19 cellular contexts compared by ENCODE assay signal in the genomic region with DNA sequence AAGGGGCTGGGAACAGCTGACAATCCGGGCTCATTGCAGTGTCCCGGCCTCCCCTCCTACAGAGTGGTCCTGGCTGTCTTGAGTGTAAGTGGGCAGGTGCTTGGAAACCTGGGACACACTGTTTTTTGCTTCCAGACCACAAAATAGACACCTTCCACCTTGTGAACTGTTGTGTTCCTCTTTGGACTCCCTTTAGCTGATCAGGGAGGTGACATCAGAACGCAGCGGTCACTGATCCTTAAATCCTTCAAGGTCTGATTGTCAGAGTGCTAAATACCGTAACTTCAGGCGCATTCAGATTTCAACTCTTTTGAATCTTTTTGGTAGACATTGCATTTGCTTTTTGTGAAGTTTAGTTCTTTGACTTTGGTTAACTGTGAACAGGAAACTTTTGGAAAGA. TPM values are rescaled to one million over a fixed set of nuclear protein-coding genes. Genes with fewer than 3 reads are reported as not detected.
DNase-seq lines count a peak whose midpoint lies in the region; ATAC-seq and TF ChIP-seq lines count a peak whose summit lies in the region.
"Had no signal": no experiment of that assay in that cellular context is flagged by ENCODE, and none has a peak within 500 bp of the region (broad histone marks: within the 10 kb centered on the region; RNA-seq: fewer than 3 reads in every experiment).

No MANE protein-coding gene starts in this region.

- H3K4me1 Mint-ChIP-seq in T-helper 17 cell, result peaks cover 8% of the 10 kb centered on the region

- TF ChIP-seq CTCF in right atrium auricular region (IDR thresholded peaks at IDR 0.05) (no peak), GM13977 (IDR thresholded peaks at IDR 0.05; ENCODE audit: extremely low read depth, insufficient read depth, missing control alignments) (no peak), esophagus muscularis mucosa (IDR thresholded peaks at IDR 0.05) (no peak)

- TF ChIP-seq EP300 in esophagus muscularis mucosa (IDR thresholded peaks at IDR 0.05), result no peak

- peaks cover 6% of the 10 kb centered on the region for H3K36me3 Mint-ChIP-seq in T-helper 17 cell (ENCODE audit: low read depth)

- H3K36me3 ChIP-seq in right atrium auricular region, result no peaks in the 10 kb centered on the region
- H3K36me3 ChIP-seq in esophagus muscularis mucosa, result no peaks in the 10 kb centered on the region

- in situ Hi-C loops in GM13977 (cut with MboI; ENCODE audit: low pct_unique_long_range_greater_than_20kb, low sequenced_read_pairs, unreplicated experiment), result no loop called here

- TF ChIP-seq POLR2A in esophagus muscularis mucosa (IDR thresholded peaks at IDR 0.05; ENCODE audit: low read depth), result no peak

- H3K4me1 ChIP-seq in right atrium auricular region (peaks cover 0 to 44% of the 10 kb centered on the region in 2 donors), esophagus muscularis mucosa (peaks cover 7 to 17% (median 15%) of the 10 kb centered on the region in 4 donors)

- H3K27me3 ChIP-seq in right atrium auricular region, result no peaks in the 10 kb centered on the region
- H3K27me3 ChIP-seq in esophagus muscularis mucosa, result no peaks in the 10 kb centered on the region

- no peak overlapping the region for H3K4me3 Mint-ChIP-seq in T-helper 17 cell
- H3K4me3 Mint-ChIP-seq: CD4-positive, alpha-beta T cell; HFFc6 had no signal

- peaks cover 58% of the 10 kb centered on the region for H3K27me3 Mint-ChIP-seq in T-helper 17 cell

- H3K9me3 ChIP-seq in right atrium auricular region (no peaks in the 10 kb centered on the region), esophagus muscularis mucosa (no peaks in the 10 kb centered on the region), T-helper 17 cell (ENCODE audit: control insufficient read depth, low read length, poor library complexity, severe bottlenecking) (no peaks in the 10 kb centered on the region)

- H3K4me3 ChIP-seq in right atrium auricular region, result no peak overlapping the region
- H3K4me3 ChIP-seq in esophagus muscularis mucosa, result no peak overlapping the region

- no peak for ATAC-seq in left ventricle myocardium superior
- no peak for ATAC-seq in HG02571 (IDR thresholded peaks at IDR 0.05; ENCODE audit: unreplicated experiment)
- ATAC-seq in T-helper 17 cell, result no peak

- peak; percentile 32 for DNase-seq in right atrium auricular region (ENCODE audit: low spot score)
- no peak for DNase-seq in left ventricle myocardium superior
- DNase-seq in GM13977 (ENCODE audit: low spot score), result peak; percentile 36
- peak; percentile 56 for DNase-seq in germinal center (ENCODE audit: low spot score)
- DNase-seq in esophagus muscularis mucosa (ENCODE audit: extremely low spot score), result no peak
- DNase-seq in T-helper 17 cell, result no peak
- no peak for DNase-seq in HK-2 (ENCODE audit: unreplicated experiment)
- DNase-seq: C1 segment of cervical spinal cord; CD4-positive, alpha-beta T cell; DMS153; DND-41; GDM1; HCEC 1CT; HFFc6; IMR-90; KG1 had no signal

- H3K27ac Mint-ChIP-seq in T-helper 17 cell, result no peak overlapping the region
- H3K27ac Mint-ChIP-seq: CD4-positive, alpha-beta T cell; HFFc6 had no signal

- intact Hi-C loops in left ventricle myocardium superior (cut with micrococcal nuclease) (no loop called here), esophagus muscularis mucosa (cut with DNase I) (no loop called here)

- H3K27ac ChIP-seq in right atrium auricular region (peak overlapping the region in 1 of 2 donors; percentile 47), esophagus muscularis mucosa (replicated peaks in 1 of 4) (no peak overlapping the region)
- H3K27ac ChIP-seq: 22Rv1 had no signal

- whole genome bisulfite sequencing in esophagus muscularis mucosa, result 94% methylated on average over 5 of the region's 6 CpGs

RNA-seq across cellular contexts. Expression of a gene that starts 6.1 kb away (rescaled TPM):
- total RNA-seq in right atrium auricular region (10 to 100 TPM in 1 of 2 donors, 1 to 10 TPM in 1; 8.8 to 16.4 TPM), left ventricle myocardium superior (13.9 TPM), esophagus muscularis mucosa (1 to 10 TPM; 3.0 to 7.9 (median 5.5) TPM), T-helper 17 cell (not detected)
- total RNA-seq: CD4-positive, alpha-beta T cell; H4 had no signal

Comparison
In these comparisons a context has a peak if more than half of its experiments do, and no peak if none do; other contexts are left out.
1. DNase-seq: peak in right atrium auricular region (single experiment), GM13977 (single experiment) and germinal center (single experiment); none in left ventricle myocardium superior (single experiment), esophagus muscularis mucosa (single experiment), T-helper 17 cell (0 of 3) and HK-2 (single experiment).